ENCODE assay signal across 1 cellular context in genomic region chr5:94544031-94544650, GRCh38.
TF ChIP-seq lines count a peak whose summit lies in the region.

No MANE protein-coding gene starts in this region.

TF ChIP-seq in endothelial cell of umbilical vein, 7 proteins besides CTCF, POLR2A, EP300 and RAD21 (continued from another document):
- TF ChIP-seq, protein P1, sequence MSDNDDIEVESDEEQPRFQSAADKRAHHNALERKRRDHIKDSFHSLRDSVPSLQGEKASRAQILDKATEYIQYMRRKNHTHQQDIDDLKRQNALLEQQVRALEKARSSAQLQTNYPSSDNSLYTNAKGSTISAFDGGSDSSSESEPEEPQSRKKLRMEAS (IDR thresholded peaks at IDR 0.05; ENCODE audit: insufficient read depth, insufficient read length) = no peak
- TF ChIP-seq POLR2AphosphoS5 (IDR thresholded peaks at IDR 0.05; ENCODE audit: insufficient read depth, low read depth, low read length) = no peak
